1 cellular context compared by ENCODE assay signal in the genomic region with DNA sequence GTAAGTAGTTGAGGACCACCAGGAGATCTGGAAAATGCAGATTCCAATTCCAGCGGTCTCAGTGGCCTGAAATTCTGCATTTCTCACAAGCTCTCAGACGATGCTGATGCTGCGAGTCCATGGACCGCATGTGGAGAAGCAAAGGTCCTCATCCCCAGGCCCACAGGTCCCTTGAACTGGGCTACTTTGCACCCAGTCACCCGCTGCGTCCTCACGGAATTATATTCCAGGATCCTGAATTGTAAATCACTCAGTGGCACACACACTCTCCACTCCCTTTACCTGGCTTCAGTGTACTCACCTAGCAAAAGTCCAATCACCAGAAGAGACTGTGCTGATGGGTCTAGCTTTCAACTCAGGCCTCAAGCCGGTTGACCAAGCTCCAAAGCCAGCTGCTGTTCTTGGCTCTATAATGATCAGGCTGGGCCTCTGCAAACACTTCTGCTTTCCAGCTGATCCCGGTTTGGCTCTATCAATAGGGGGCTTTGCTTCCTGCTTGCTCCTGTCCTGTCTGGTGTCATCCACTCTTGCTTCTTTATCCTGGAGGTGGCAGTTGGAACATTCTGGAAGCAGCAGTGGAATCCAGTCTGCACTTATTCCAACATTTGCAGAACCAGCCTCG.
TF ChIP-seq lines count a peak whose summit lies in the region.

No MANE protein-coding gene starts in this region.

TF ChIP-seq in K562, 482 proteins besides CTCF, POLR2A, EP300 and RAD21 (continued from another document):
- TF ChIP-seq, protein P1, sequence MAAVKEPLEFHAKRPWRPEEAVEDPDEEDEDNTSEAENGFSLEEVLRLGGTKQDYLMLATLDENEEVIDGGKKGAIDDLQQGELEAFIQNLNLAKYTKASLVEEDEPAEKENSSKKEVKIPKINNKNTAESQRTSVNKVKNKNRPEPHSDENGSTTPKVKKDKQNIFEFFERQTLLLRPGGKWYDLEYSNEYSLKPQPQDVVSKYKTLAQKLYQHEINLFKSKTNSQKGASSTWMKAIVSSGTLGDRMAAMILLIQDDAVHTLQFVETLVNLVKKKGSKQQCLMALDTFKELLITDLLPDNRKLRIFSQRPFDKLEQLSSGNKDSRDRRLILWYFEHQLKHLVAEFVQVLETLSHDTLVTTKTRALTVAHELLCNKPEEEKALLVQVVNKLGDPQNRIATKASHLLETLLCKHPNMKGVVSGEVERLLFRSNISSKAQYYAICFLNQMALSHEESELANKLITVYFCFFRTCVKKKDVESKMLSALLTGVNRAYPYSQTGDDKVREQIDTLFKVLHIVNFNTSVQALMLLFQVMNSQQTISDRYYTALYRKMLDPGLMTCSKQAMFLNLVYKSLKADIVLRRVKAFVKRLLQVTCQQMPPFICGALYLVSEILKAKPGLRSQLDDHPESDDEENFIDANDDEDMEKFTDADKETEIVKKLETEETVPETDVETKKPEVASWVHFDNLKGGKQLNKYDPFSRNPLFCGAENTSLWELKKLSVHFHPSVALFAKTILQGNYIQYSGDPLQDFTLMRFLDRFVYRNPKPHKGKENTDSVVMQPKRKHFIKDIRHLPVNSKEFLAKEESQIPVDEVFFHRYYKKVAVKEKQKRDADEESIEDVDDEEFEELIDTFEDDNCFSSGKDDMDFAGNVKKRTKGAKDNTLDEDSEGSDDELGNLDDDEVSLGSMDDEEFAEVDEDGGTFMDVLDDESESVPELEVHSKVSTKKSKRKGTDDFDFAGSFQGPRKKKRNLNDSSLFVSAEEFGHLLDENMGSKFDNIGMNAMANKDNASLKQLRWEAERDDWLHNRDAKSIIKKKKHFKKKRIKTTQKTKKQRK (IDR thresholded peaks at IDR 0.05; ENCODE audit: borderline replicate concordance, low read depth, low read length): no peak
- TF ChIP-seq, protein P2, sequence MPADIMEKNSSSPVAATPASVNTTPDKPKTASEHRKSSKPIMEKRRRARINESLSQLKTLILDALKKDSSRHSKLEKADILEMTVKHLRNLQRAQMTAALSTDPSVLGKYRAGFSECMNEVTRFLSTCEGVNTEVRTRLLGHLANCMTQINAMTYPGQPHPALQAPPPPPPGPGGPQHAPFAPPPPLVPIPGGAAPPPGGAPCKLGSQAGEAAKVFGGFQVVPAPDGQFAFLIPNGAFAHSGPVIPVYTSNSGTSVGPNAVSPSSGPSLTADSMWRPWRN (IDR thresholded peaks at IDR 0.05; ENCODE audit: low read depth): no peak
- TF ChIP-seq, protein P3, sequence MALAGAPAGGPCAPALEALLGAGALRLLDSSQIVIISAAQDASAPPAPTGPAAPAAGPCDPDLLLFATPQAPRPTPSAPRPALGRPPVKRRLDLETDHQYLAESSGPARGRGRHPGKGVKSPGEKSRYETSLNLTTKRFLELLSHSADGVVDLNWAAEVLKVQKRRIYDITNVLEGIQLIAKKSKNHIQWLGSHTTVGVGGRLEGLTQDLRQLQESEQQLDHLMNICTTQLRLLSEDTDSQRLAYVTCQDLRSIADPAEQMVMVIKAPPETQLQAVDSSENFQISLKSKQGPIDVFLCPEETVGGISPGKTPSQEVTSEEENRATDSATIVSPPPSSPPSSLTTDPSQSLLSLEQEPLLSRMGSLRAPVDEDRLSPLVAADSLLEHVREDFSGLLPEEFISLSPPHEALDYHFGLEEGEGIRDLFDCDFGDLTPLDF (CRISPR knock-in tag; IDR thresholded peaks at IDR 0.05): no peak
- TF ChIP-seq ZFP1 (CRISPR knock-in tag; IDR thresholded peaks at IDR 0.05) (no peak), HNRNPK (IDR thresholded peaks at IDR 0.05; ENCODE audit: low read depth, low read length, poor library complexity, severe bottlenecking) (no peak), XRCC4 (IDR thresholded peaks at IDR 0.05; ENCODE audit: extremely low read depth, insufficient read depth, insufficient read length) (no peak), MBD2 (IDR thresholded peaks at IDR 0.05; ENCODE audit: borderline replicate concordance, low read depth) (no peak)
- TF ChIP-seq, protein P4, sequence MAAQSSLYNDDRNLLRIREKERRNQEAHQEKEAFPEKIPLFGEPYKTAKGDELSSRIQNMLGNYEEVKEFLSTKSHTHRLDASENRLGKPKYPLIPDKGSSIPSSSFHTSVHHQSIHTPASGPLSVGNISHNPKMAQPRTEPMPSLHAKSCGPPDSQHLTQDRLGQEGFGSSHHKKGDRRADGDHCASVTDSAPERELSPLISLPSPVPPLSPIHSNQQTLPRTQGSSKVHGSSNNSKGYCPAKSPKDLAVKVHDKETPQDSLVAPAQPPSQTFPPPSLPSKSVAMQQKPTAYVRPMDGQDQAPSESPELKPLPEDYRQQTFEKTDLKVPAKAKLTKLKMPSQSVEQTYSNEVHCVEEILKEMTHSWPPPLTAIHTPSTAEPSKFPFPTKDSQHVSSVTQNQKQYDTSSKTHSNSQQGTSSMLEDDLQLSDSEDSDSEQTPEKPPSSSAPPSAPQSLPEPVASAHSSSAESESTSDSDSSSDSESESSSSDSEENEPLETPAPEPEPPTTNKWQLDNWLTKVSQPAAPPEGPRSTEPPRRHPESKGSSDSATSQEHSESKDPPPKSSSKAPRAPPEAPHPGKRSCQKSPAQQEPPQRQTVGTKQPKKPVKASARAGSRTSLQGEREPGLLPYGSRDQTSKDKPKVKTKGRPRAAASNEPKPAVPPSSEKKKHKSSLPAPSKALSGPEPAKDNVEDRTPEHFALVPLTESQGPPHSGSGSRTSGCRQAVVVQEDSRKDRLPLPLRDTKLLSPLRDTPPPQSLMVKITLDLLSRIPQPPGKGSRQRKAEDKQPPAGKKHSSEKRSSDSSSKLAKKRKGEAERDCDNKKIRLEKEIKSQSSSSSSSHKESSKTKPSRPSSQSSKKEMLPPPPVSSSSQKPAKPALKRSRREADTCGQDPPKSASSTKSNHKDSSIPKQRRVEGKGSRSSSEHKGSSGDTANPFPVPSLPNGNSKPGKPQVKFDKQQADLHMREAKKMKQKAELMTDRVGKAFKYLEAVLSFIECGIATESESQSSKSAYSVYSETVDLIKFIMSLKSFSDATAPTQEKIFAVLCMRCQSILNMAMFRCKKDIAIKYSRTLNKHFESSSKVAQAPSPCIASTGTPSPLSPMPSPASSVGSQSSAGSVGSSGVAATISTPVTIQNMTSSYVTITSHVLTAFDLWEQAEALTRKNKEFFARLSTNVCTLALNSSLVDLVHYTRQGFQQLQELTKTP (IDR thresholded peaks at IDR 0.05; ENCODE audit: low read depth in 1 of 2, partially characterized antibody in 2 of 2): no peak
